17 cellular contexts compared by ENCODE assay signal in the genomic region with DNA sequence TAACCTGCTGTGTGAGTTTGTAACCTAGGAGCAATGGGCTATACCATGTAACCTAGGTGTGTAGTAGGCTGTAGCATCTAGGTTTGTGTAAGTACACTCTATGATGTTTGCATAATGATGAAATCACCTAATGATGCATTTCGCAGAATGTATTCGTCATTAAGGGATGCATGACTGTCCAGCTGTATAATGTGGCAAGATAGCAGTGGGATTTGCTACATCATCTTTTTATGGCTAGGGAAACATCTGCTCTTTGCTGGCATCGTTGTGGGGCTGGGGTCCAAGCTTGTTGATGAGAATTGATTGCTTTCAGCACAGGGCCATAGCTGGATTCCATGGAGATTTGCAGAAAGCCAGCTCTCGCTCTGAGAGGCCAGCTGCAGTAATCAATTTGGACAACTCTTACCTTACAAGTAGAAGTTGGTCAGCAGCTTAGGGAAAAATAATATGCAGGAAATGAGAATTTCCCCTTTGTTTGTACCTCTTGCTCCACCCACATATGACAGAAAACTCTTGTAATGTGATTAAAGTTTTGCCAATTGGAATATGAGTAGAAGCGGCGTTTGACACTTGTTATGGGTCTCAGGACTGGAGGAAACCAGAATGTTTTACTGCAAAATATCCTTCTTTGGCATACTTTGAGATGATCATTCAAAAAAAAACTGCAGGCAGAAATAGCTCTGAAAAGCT.
"Had no signal": no experiment of that assay in that cellular context is flagged by ENCODE, and none has a peak within 500 bp of the region (broad histone marks: within the 10 kb centered on the region; RNA-seq: fewer than 3 reads in every experiment).

No MANE protein-coding gene starts in this region.

- H3K4me1 Mint-ChIP-seq: activated CD4-positive, alpha-beta T cell treated with anti-CD3 and anti-CD28 coated beads for 36 hours; activated naive CD8-positive, alpha-beta T cell treated with anti-CD3 and anti-CD28 coated beads, Interleukin-2, amount 10 ng/mL, durations not matched to agents 7 days and 5 days; neural crest cell; stimulated activated naive CD8-positive, alpha-beta T cell treated with anti-CD3 and anti-CD28 coated beads, Interleukin-15, amount 100 ng/mL, for 72 hours had no signal

- H3K4me3 ChIP-seq: cardiac muscle cell, left lung, testis had no signal

- H3K36me3 ChIP-seq: cardiac muscle cell, left lung had no signal

- FAIRE-seq: endothelial cell of umbilical vein, islet of Langerhans had no signal

- H3K4me1 ChIP-seq: left lung had no signal

- H3K4me3 Mint-ChIP-seq: activated CD4-positive, alpha-beta T cell treated with anti-CD3 and anti-CD28 coated beads for 36 hours; activated CD8-positive, alpha-beta T cell treated with anti-CD3 and anti-CD28 coated beads for 36 hours; activated naive CD8-positive, alpha-beta T cell treated with anti-CD3 and anti-CD28 coated beads, Interleukin-2, amount 10 ng/mL, durations not matched to agents 7 days and 5 days; activated T-cell treated with anti-CD3 and anti-CD28 coated beads, Interleukin-2, amount 50 U/mL, for 72 hours; neural crest cell; stimulated activated naive CD8-positive, alpha-beta T cell treated with anti-CD3 and anti-CD28 coated beads, Interleukin-15, amount 100 ng/mL, for 72 hours had no signal

- H3K36me3 Mint-ChIP-seq: activated naive CD8-positive, alpha-beta T cell treated with anti-CD3 and anti-CD28 coated beads, Interleukin-2, amount 10 ng/mL, durations not matched to agents 7 days and 5 days had no signal

- H3K27me3 ChIP-seq: cardiac muscle cell, left lung, testis had no signal

- H3K27ac Mint-ChIP-seq: activated CD4-positive, alpha-beta T cell treated with anti-CD3 and anti-CD28 coated beads for 36 hours; activated CD8-positive, alpha-beta T cell treated with anti-CD3 and anti-CD28 coated beads for 36 hours; activated naive CD8-positive, alpha-beta T cell treated with anti-CD3 and anti-CD28 coated beads, Interleukin-2, amount 10 ng/mL, durations not matched to agents 7 days and 5 days; activated T-cell treated with anti-CD3 and anti-CD28 coated beads, Interleukin-2, amount 50 U/mL, for 72 hours; stimulated activated naive CD8-positive, alpha-beta T cell treated with anti-CD3 and anti-CD28 coated beads, Interleukin-15, amount 100 ng/mL, for 72 hours had no signal

- H3K27ac ChIP-seq: cardiac muscle cell, left lung, testis, VCaP had no signal

- DNase-seq: activated CD4-positive, alpha-beta T cell treated with anti-CD3 and anti-CD28 coated beads for 36 hours; activated CD8-positive, alpha-beta memory T cell treated with anti-CD3 and anti-CD28 coated beads, Interleukin-2, amount 50 U/mL, for 4 hours; activated CD8-positive, alpha-beta T cell treated with anti-CD3 and anti-CD28 coated beads for 36 hours; activated gamma-delta T cell treated with Interleukin-2 at 50 U/mL for 16 hours; activated naive CD8-positive, alpha-beta T cell treated with anti-CD3 and anti-CD28 coated beads, Interleukin-2, amount 10 ng/mL, durations not matched to agents 7 days and 5 days; activated T-cell treated with anti-CD3 and anti-CD28 coated beads, Interleukin-2, amount 50 U/mL, for 72 hours; aorta; left lung; stimulated activated CD4-positive, alpha-beta T cell treated with anti-CD3 and anti-CD28 coated beads, Interleukin-4, amount 100 ng/mL, for 1 hour; stimulated activated CD8-positive, alpha-beta memory T cell treated with anti-CD3 and anti-CD28 coated beads, Interleukin-4, amount 100 ng/mL, for 48 hours; stimulated activated naive CD8-positive, alpha-beta T cell treated with anti-CD3 and anti-CD28 coated beads, Interleukin-15, amount 100 ng/mL, for 72 hours; testis had no signal

- H3K9me3 Mint-ChIP-seq: activated CD8-positive, alpha-beta T cell treated with anti-CD3 and anti-CD28 coated beads for 36 hours; activated naive CD8-positive, alpha-beta T cell treated with anti-CD3 and anti-CD28 coated beads, Interleukin-2, amount 10 ng/mL, durations not matched to agents 7 days and 5 days; activated T-cell treated with anti-CD3 and anti-CD28 coated beads, Interleukin-2, amount 50 U/mL, for 72 hours; stimulated activated naive CD8-positive, alpha-beta T cell treated with anti-CD3 and anti-CD28 coated beads, Interleukin-15, amount 100 ng/mL, for 72 hours had no signal
